Comparison of ENCODE assay signal across 10 cellular contexts in genomic region chr17:43316522-43317142, GRCh38.
A peak's percentile ranks its signal among the peaks of the same experiment; 100 is the strongest.
DNase-seq lines count a peak whose midpoint lies in the region; ATAC-seq and TF ChIP-seq lines count a peak whose summit lies in the region.
"Had no signal": no experiment of that assay in that cellular context is flagged by ENCODE, and none has a peak within 500 bp of the region (broad histone marks: within the 10 kb centered on the region; RNA-seq: fewer than 3 reads in every experiment).

No MANE protein-coding gene starts in this region.

- H3K27ac Mint-ChIP-seq in activated T-cell treated with anti-CD3 and anti-CD28 coated beads, Interleukin-2, amount 50 U/mL, for 24 hours, result no peak overlapping the region
- H3K27ac Mint-ChIP-seq in endothelial cell (ENCODE audit: unreplicated experiment), result peak overlapping the region; percentile 36
- peak overlapping the region; percentile 76 for H3K27ac Mint-ChIP-seq in progenitor cell of endocrine pancreas

- peaks cover 5% of the 10 kb centered on the region for H3K9me3 Mint-ChIP-seq in activated T-cell treated with anti-CD3 and anti-CD28 coated beads, Interleukin-2, amount 50 U/mL, for 24 hours
- no peaks in the 10 kb centered on the region for H3K9me3 Mint-ChIP-seq in activated T-cell treated with anti-CD3 and anti-CD28 coated beads, Interleukin-2, amount 50 U/mL, for 4 hours
- H3K9me3 Mint-ChIP-seq in endothelial cell (ENCODE audit: unreplicated experiment) (no peaks in the 10 kb centered on the region), progenitor cell of endocrine pancreas (ENCODE audit: low read depth) (no peaks in the 10 kb centered on the region)

- TF ChIP-seq CTCF in endothelial cell (IDR thresholded peaks at IDR 0.05; ENCODE audit: unreplicated experiment) (no peak), progenitor cell of endocrine pancreas (IDR thresholded peaks at IDR 0.05; ENCODE audit: unreplicated experiment) (no peak)

- H3K4me1 Mint-ChIP-seq in activated T-cell treated with anti-CD3 and anti-CD28 coated beads, Interleukin-2, amount 50 U/mL, for 24 hours (ENCODE audit: low read depth), result peaks cover 26% of the 10 kb centered on the region
- H3K4me1 Mint-ChIP-seq in activated T-cell treated with anti-CD3 and anti-CD28 coated beads, Interleukin-2, amount 50 U/mL, for 4 hours (ENCODE audit: low read depth), result peaks cover 7% of the 10 kb centered on the region
- H3K4me1 Mint-ChIP-seq in endothelial cell (ENCODE audit: unreplicated experiment), result peaks cover 7% of the 10 kb centered on the region
- no peaks in the 10 kb centered on the region for H3K4me1 Mint-ChIP-seq in progenitor cell of endocrine pancreas (ENCODE audit: low read depth)

- peaks cover 11% of the 10 kb centered on the region for H3K36me3 Mint-ChIP-seq in activated T-cell treated with anti-CD3 and anti-CD28 coated beads, Interleukin-2, amount 50 U/mL, for 24 hours (ENCODE audit: low read depth)
- no peaks in the 10 kb centered on the region for H3K36me3 Mint-ChIP-seq in activated T-cell treated with anti-CD3 and anti-CD28 coated beads, Interleukin-2, amount 50 U/mL, for 4 hours (ENCODE audit: insufficient read depth)
- H3K36me3 Mint-ChIP-seq in endothelial cell (ENCODE audit: low read depth, unreplicated experiment) (peaks cover 4% of the 10 kb centered on the region), progenitor cell of endocrine pancreas (ENCODE audit: insufficient read depth) (peaks cover 3% of the 10 kb centered on the region)

- H3K4me3 Mint-ChIP-seq in activated T-cell treated with anti-CD3 and anti-CD28 coated beads, Interleukin-2, amount 50 U/mL, for 24 hours, result no peak overlapping the region
- no peak overlapping the region for H3K4me3 Mint-ChIP-seq in activated T-cell treated with anti-CD3 and anti-CD28 coated beads, Interleukin-2, amount 50 U/mL, for 4 hours
- peak overlapping the region; percentile 47 for H3K4me3 Mint-ChIP-seq in endothelial cell (ENCODE audit: unreplicated experiment)
- no peak overlapping the region for H3K4me3 Mint-ChIP-seq in progenitor cell of endocrine pancreas (ENCODE audit: low read depth)

- no peak for ATAC-seq in activated T-cell treated with anti-CD3 and anti-CD28 coated beads, Interleukin-2, amount 50 U/mL, for 4 hours
- ATAC-seq in GM18520 (IDR thresholded peaks at IDR 0.05; ENCODE audit: unreplicated experiment), result no peak

- no peaks in the 10 kb centered on the region for H3K27me3 Mint-ChIP-seq in activated T-cell treated with anti-CD3 and anti-CD28 coated beads, Interleukin-2, amount 50 U/mL, for 24 hours
- no peaks in the 10 kb centered on the region for H3K27me3 Mint-ChIP-seq in activated T-cell treated with anti-CD3 and anti-CD28 coated beads, Interleukin-2, amount 50 U/mL, for 4 hours (ENCODE audit: low read depth)
- H3K27me3 Mint-ChIP-seq in endothelial cell (ENCODE audit: unreplicated experiment) (peaks cover 5% of the 10 kb centered on the region), progenitor cell of endocrine pancreas (no peaks in the 10 kb centered on the region)

- DNase-seq in activated T-cell treated with anti-CD3 and anti-CD28 coated beads, Interleukin-2, amount 50 U/mL, for 24 hours, result peak; percentile 42
- no peak for DNase-seq in activated T-cell treated with anti-CD3 and anti-CD28 coated beads, Interleukin-2, amount 50 U/mL, for 4 hours
- DNase-seq in T-helper 2 cell (peak in 3 of 5 experiments; percentile 25 to 35 (median 34)), endothelial cell (ENCODE audit: low spot score) (no peak), progenitor cell of endocrine pancreas (ENCODE audit: low spot score, unreplicated experiment) (no peak), NCI-H1694 treated with DMSO at 0.1 percent for 48 hours (lab: John Stamatoyannopoulos, UW) (no peak), COLO668 (lab: John Stamatoyannopoulos, UW; ENCODE audit: unreplicated experiment) (no peak)
- DNase-seq: activated CD4-positive, alpha-beta T cell treated with anti-CD3 and anti-CD28 coated beads, Interleukin-2, amount 50 U/mL, for 48 hours; stimulated activated CD4-positive, alpha-beta T cell treated with anti-CD3 and anti-CD28 coated beads, Interleukin-2, amount 100 ng/mL, for 24 hours had no signal

Comparison
In these comparisons a context has a peak if more than half of its experiments do, and no peak if none do; other contexts are left out.
1. DNase-seq: peak in activated T-cell treated with anti-CD3 and anti-CD28 coated beads, Interleukin-2, amount 50 U/mL, for 24 hours (single experiment) and T-helper 2 cell (3 of 5); none in activated T-cell treated with anti-CD3 and anti-CD28 coated beads, Interleukin-2, amount 50 U/mL, for 4 hours (single experiment), endothelial cell (single experiment), progenitor cell of endocrine pancreas (single experiment), NCI-H1694 treated with DMSO at 0.1 percent for 48 hours (single experiment) and COLO668 (single experiment).